ENCODE assay signal across 8 cellular contexts in the genomic region with DNA sequence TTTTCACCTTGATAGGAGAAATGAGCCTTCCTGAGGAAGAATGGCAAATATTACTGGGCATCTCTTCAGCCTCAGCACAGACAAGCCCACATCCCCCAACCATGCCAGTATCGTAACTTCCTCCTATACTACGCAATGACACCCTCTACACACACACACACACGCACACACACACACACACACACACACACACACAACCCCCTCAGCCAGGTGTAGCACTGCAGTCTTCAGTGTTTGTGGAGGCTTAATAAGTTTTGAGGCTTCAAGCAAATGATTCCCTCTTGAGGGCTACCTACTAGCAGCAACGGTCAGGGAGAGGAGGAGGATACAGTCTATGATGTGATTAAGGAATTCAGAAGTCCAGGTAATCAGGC. TPM values are rescaled to one million over a fixed set of nuclear protein-coding genes. Genes with fewer than 3 reads are reported as not detected.
DNase-seq lines count a peak whose midpoint lies in the region; ATAC-seq and TF ChIP-seq lines count a peak whose summit lies in the region.

No MANE protein-coding gene starts in this region.

- peak overlapping the region; percentile 99 for H3K4me3 Mint-ChIP-seq in central memory CD8-positive, alpha-beta T cell
- peak overlapping the region; percentile 76 for H3K4me3 Mint-ChIP-seq in mesothelial cell of epicardium

- no peak for TF ChIP-seq EP300 in transverse colon (IDR thresholded peaks at IDR 0.05; ENCODE audit: low read depth)

- WGBS in transverse colon (ENCODE audit: low coverage in 1 of 2), 2 donors: 3% methylated on average over 4 of the region's 4 CpGs; no CpG with 5 or more reads in 1 of the 2 donors

- DNase-seq in activated gamma-delta T cell treated with Interleukin-2 at 50 U/mL for 16 hours (peak; percentile 60), activated gamma-delta T cell (lab: John Stamatoyannopoulos, UW) (no peak), T-helper 2 cell (peak in 3 of 5 experiments; percentile 34 to 93 (median 47)), mesothelial cell of epicardium (ENCODE audit: low spot score in 2 of 2, unreplicated experiment in 2 of 2) (no peak), transverse colon (peak; percentile 43), OCI-M2 (lab: John Stamatoyannopoulos, UW; ENCODE audit: unreplicated experiment) (no peak), glomerular visceral epithelial cell (ENCODE audit: extremely low spot score) (no peak)
- DNase-seq in central memory CD8-positive, alpha-beta T cell (ENCODE audit: low spot score in 2 of 2): peak in 1 of 2 donors; percentile 37

- peak overlapping the region; percentile 64 to 84 (median 72) for H3K4me3 ChIP-seq in transverse colon

- peak overlapping the region; percentile 92 to 99 (median 98) for H3K27ac ChIP-seq in transverse colon

- ATAC-seq in central memory CD8-positive, alpha-beta T cell (replicated peaks; ENCODE audit: extremely low read depth, poor library complexity, severe bottlenecking): peak; percentile 44

- peaks cover 80% of the 10 kb centered on the region for H3K4me1 Mint-ChIP-seq in central memory CD8-positive, alpha-beta T cell
- peaks cover 38% of the 10 kb centered on the region for H3K4me1 Mint-ChIP-seq in mesothelial cell of epicardium

- no peaks in the 10 kb centered on the region for H3K27me3 ChIP-seq in transverse colon

- no peaks in the 10 kb centered on the region for H3K9me3 ChIP-seq in transverse colon

- intact Hi-C loops in transverse colon (cut with DNase I; ENCODE audit: low total_unique reads): no loop called here

- H3K27me3 Mint-ChIP-seq in central memory CD8-positive, alpha-beta T cell: no peaks in the 10 kb centered on the region
- no peaks in the 10 kb centered on the region for H3K27me3 Mint-ChIP-seq in mesothelial cell of epicardium (ENCODE audit: low read depth)

- TF ChIP-seq CTCF in mesothelial cell of epicardium (IDR thresholded peaks at IDR 0.05; ENCODE audit: unreplicated experiment) (no peak), transverse colon (IDR thresholded peaks at IDR 0.05) (no peak)

- TF ChIP-seq POLR2A in transverse colon (IDR thresholded peaks at IDR 0.05): peak; percentile 25

- peaks cover 22 to 57% (median 52%) of the 10 kb centered on the region in 4 donors for H3K4me1 ChIP-seq in transverse colon

- H3K36me3 Mint-ChIP-seq in central memory CD8-positive, alpha-beta T cell (ENCODE audit: insufficient read depth): peaks cover 62% of the 10 kb centered on the region
- no peaks in the 10 kb centered on the region for H3K36me3 Mint-ChIP-seq in mesothelial cell of epicardium

- no peaks in the 10 kb centered on the region for H3K36me3 ChIP-seq in transverse colon

- H3K9me3 Mint-ChIP-seq in central memory CD8-positive, alpha-beta T cell: no peaks in the 10 kb centered on the region
- no peaks in the 10 kb centered on the region for H3K9me3 Mint-ChIP-seq in mesothelial cell of epicardium

- in situ Hi-C loops in transverse colon (cut with MboI; ENCODE audit: low pct_ligation_motif_present in 1 of 4, low pct_unique_long_range_greater_than_20kb in 1 of 4, low sequenced_read_pairs in 3 of 4): loop anchor here in 2 of 4 donors (10.0 to 25.0 kb wide), 4 partner anchors 118 to 198 kb away; partner anchors contain the start of genes ORMDL2 (in 2 of the 2), SARNP (in 2 of the 2) and GDF11 (in 1 of the 2)

- peak overlapping the region; percentile 99 for H3K27ac Mint-ChIP-seq in central memory CD8-positive, alpha-beta T cell (ENCODE audit: low read depth)
- peak overlapping the region; percentile 79 for H3K27ac Mint-ChIP-seq in mesothelial cell of epicardium

RNA-seq across cellular contexts. Expression of gene DGKA, which starts 1.6 kb away (rescaled TPM):
- total RNA-seq in mesothelial cell of epicardium (29.7 to 42.2 TPM (median 33.5 TPM) in 3 replicates), transverse colon (100 to 1,000 TPM; 101 to 268 (median 138) TPM)

RNA-seq across cellular contexts. Expression of gene PYM1, which starts 4.8 kb away (rescaled TPM):
- total RNA-seq in mesothelial cell of epicardium (21.1 to 23.8 TPM (median 22.9 TPM) in 3 replicates), transverse colon (10 to 100 TPM; 35.2 to 56.4 (median 47.8) TPM)

RNA-seq across cellular contexts. Expression of gene PMEL, which starts 33.3 kb away (rescaled TPM):
- total RNA-seq in mesothelial cell of epicardium (3.6 to 5.3 TPM (median 5.1 TPM) in 3 replicates), transverse colon (1 to 10 TPM in 3 of 4 donors, not detected in 1; 2.4 to 7.0 (median 4.9) TPM)

RNA-seq across cellular contexts. Expression of gene CDK2, which starts 34.1 kb away (rescaled TPM):
- total RNA-seq in mesothelial cell of epicardium: 52.0 to 54.0 TPM (median 52.4 TPM) in 3 replicates
- total RNA-seq in transverse colon: 10 to 100 TPM in 3 of 4 donors, 1 to 10 TPM in 1; 6.7 to 22.3 (median 11.1) TPM

RNA-seq across cellular contexts. Expression of gene RAB5B, which starts 41.3 kb away (rescaled TPM):
- total RNA-seq in mesothelial cell of epicardium (99.3 to 104 TPM (median 101 TPM) in 3 replicates), transverse colon (10 to 100 TPM; 66.3 to 97.5 (median 88.4) TPM)

Comparison
In these comparisons a context has a peak if more than half of its experiments do, and no peak if none do; other contexts are left out.
1. DNase-seq: peak in activated gamma-delta T cell treated with Interleukin-2 at 50 U/mL for 16 hours (single experiment), T-helper 2 cell (3 of 5) and transverse colon (single experiment); none in activated gamma-delta T cell (single experiment), mesothelial cell of epicardium (0 of 2), OCI-M2 (single experiment) and glomerular visceral epithelial cell (single experiment).